ENCODE assay signal across 23 cellular contexts in genomic region chr17:44864831-44865230, GRCh38. TPM values are rescaled to one million over a fixed set of nuclear protein-coding genes. Genes with fewer than 3 reads are reported as not detected.
DNase-seq lines count a peak whose midpoint lies in the region; ATAC-seq, FAIRE-seq and TF ChIP-seq lines count a peak whose summit lies in the region.
"Had no signal": no experiment of that assay in that cellular context is flagged by ENCODE, and none has a peak within 500 bp of the region (broad histone marks: within the 10 kb centered on the region; RNA-seq: fewer than 3 reads in every experiment).

No MANE protein-coding gene starts in this region.

- H3K27me3 Mint-ChIP-seq in naive thymus-derived CD4-positive, alpha-beta T cell, result no peaks in the 10 kb centered on the region
- H3K27me3 Mint-ChIP-seq: activated T-cell treated with anti-CD3 and anti-CD28 coated beads, Interleukin-2, amount 50 U/mL, for 24 hours; stimulated activated naive CD8-positive, alpha-beta T cell treated with anti-CD3 and anti-CD28 coated beads, Interleukin-15, Interleukin-2, amounts not matched to agents 100 ng/mL and 50 ng/mL, for 24 hours had no signal

- H3K9me3 ChIP-seq in left ventricle myocardium inferior (replicated peaks) (no peaks in the 10 kb centered on the region), GM12878 (replicated peaks; ENCODE audit: control insufficient read depth, insufficient read depth, low read length) (no peaks in the 10 kb centered on the region), Karpas-422 (ENCODE audit: low read length) (no peaks in the 10 kb centered on the region)
- no peaks in the 10 kb centered on the region for H3K9me3 ChIP-seq in naive thymus-derived CD4-positive, alpha-beta T cell (ENCODE audit: control insufficient read depth in 2 of 3, low read length in 3 of 3)
- H3K9me3 ChIP-seq: esophagus muscularis mucosa, thoracic aorta had no signal

- BruUV-seq in GM12878 (replicated peaks; lab: Mats Ljungman, UMichigan), result no TSS peak

- H3K36me3 Mint-ChIP-seq in naive thymus-derived CD4-positive, alpha-beta T cell, result peaks cover 9 to 43% (median 21%) of the 10 kb centered on the region in 5 donors

- no peak for TF ChIP-seq RAD21 in GM12878 (IDR thresholded peaks at IDR 0.05; ENCODE audit: insufficient read depth, low read depth, low read length)

- ATAC-seq in left cardiac atrium (peak; percentile 9 to 10), GM12878 (peak; percentile 33), GM21381 (IDR thresholded peaks at IDR 0.05; ENCODE audit: unreplicated experiment) (no peak)
- ATAC-seq in naive thymus-derived CD4-positive, alpha-beta T cell, result peak; percentile 18

- CTCF ChIA-PET in GM12878 (lab: Yijun Ruan, JAX), result interaction anchor here (0.7 to 12.3 kb wide), 12 partner anchors 9 to 332 kb away, joined by 3 to 175 read pairs (median 4); no protein-coding TSS in a partner anchor
- CTCF ChIA-PET in naive thymus-derived CD4-positive, alpha-beta T cell (lab: Charles Lee), result interaction anchor here (0.6 to 10.7 kb wide), 3 partner anchors 13 to 86 kb away, joined by 3 to 146 read pairs (median 6); no protein-coding TSS in a partner anchor

- H3K4me1 Mint-ChIP-seq in naive thymus-derived CD4-positive, alpha-beta T cell, result no peaks in the 10 kb centered on the region
- H3K4me1 Mint-ChIP-seq: nephron progenitor cell had no signal

- H3K79me2 ChIP-seq in GM12878 (ENCODE audit: control insufficient read depth, insufficient read depth, low read length) (no peaks in the 10 kb centered on the region), Karpas-422 (ENCODE audit: low read length) (no peaks in the 10 kb centered on the region)
- H3K79me2 ChIP-seq: hepatocyte had no signal

- no peak overlapping the region for H2AFZ ChIP-seq in GM12878 (ENCODE audit: control insufficient read depth, low read depth, low read length)
- no peak overlapping the region for H2AFZ ChIP-seq in Karpas-422 (ENCODE audit: low read length)
- H2AFZ ChIP-seq: hepatocyte had no signal

- H3K4me2 ChIP-seq in GM12878 (ENCODE audit: control insufficient read depth, insufficient read depth) (no peak overlapping the region), Karpas-422 (ENCODE audit: low read depth, low read length, poor library complexity, severe bottlenecking) (no peak overlapping the region)
- H3K4me2 ChIP-seq: hepatocyte, smooth muscle cell had no signal

- no peak overlapping the region for H3K4me3 Mint-ChIP-seq in naive thymus-derived CD4-positive, alpha-beta T cell
- H3K4me3 Mint-ChIP-seq: activated T-cell treated with anti-CD3 and anti-CD28 coated beads, Interleukin-2, amount 50 U/mL, for 24 hours; nephron progenitor cell; stimulated activated naive CD8-positive, alpha-beta T cell treated with anti-CD3 and anti-CD28 coated beads, Interleukin-15, Interleukin-2, amounts not matched to agents 100 ng/mL and 50 ng/mL, for 24 hours had no signal

- H3K27me3 ChIP-seq in left ventricle myocardium inferior (ENCODE audit: low read depth), result no peaks in the 10 kb centered on the region
- no peaks in the 10 kb centered on the region for H3K27me3 ChIP-seq in GM12878 (replicated peaks in 1 of 2; ENCODE audit: control insufficient read depth in 2 of 2, insufficient read depth in 2 of 2, low read length in 1 of 2)
- no peaks in the 10 kb centered on the region for H3K27me3 ChIP-seq in naive thymus-derived CD4-positive, alpha-beta T cell (ENCODE audit: control insufficient read depth in 2 of 2, insufficient read depth in 2 of 2, low read length in 2 of 2)
- no peaks in the 10 kb centered on the region for H3K27me3 ChIP-seq in Karpas-422 (ENCODE audit: low read length)
- H3K27me3 ChIP-seq: esophagus muscularis mucosa, foreskin keratinocyte, hepatocyte had no signal

- no peak overlapping the region for H3K27ac Mint-ChIP-seq in naive thymus-derived CD4-positive, alpha-beta T cell
- H3K27ac Mint-ChIP-seq: activated T-cell treated with anti-CD3 and anti-CD28 coated beads, Interleukin-2, amount 50 U/mL, for 24 hours; nephron progenitor cell; stimulated activated naive CD8-positive, alpha-beta T cell treated with anti-CD3 and anti-CD28 coated beads, Interleukin-15, Interleukin-2, amounts not matched to agents 100 ng/mL and 50 ng/mL, for 24 hours had no signal

- TF ChIP-seq EP300 in GM12878 (IDR thresholded peaks at IDR 0.05; ENCODE audit: borderline replicate concordance in 1 of 2, control insufficient read depth in 1 of 2, low read depth in 2 of 2, low read length in 2 of 2), result no peak

- H3K4me3 ChIP-seq in left ventricle myocardium inferior (no peak overlapping the region), GM12878 (no peak overlapping the region), Karpas-422 (ENCODE audit: low read length) (no peak overlapping the region)
- H3K4me3 ChIP-seq in naive thymus-derived CD4-positive, alpha-beta T cell (ENCODE audit: low read length), result no peak overlapping the region
- H3K4me3 ChIP-seq: esophagus muscularis mucosa, hepatocyte, SK-N-MC, smooth muscle cell, thoracic aorta had no signal

- peaks cover 24% of the 10 kb centered on the region for H3K4me1 ChIP-seq in left ventricle myocardium inferior
- H3K4me1 ChIP-seq in GM12878 (ENCODE audit: control insufficient read depth, insufficient read depth, low read length), result no peaks in the 10 kb centered on the region
- H3K4me1 ChIP-seq in naive thymus-derived CD4-positive, alpha-beta T cell (ENCODE audit: control insufficient read depth in 2 of 2, insufficient read depth in 2 of 2, low read length in 2 of 2), result no peaks in the 10 kb centered on the region
- H3K4me1 ChIP-seq in Karpas-422 (ENCODE audit: low read length), result no peaks in the 10 kb centered on the region
- H3K4me1 ChIP-seq: foreskin keratinocyte had no signal

- intact Hi-C loops in left cardiac atrium (cut with DNase I) (loop anchor here in 1 of 2 donors (1.0 kb wide), 1 partner anchor 90 kb away; no protein-coding TSS in a partner anchor), left ventricle myocardium inferior (cut with micrococcal nuclease) (loop anchor here (2.0 kb wide), 1 partner anchor 86 kb away; no protein-coding TSS in a partner anchor), GM12878 (cut with micrococcal nuclease; ENCODE audit: unreplicated experiment) (loop anchor here (1.0 kb wide), 2 partner anchors 90 to 332 kb away; no protein-coding TSS in a partner anchor)
- intact Hi-C loops in naive thymus-derived CD4-positive, alpha-beta T cell (cut with micrococcal nuclease), result loop anchor here (1.0 kb wide), 3 partner anchors 86 to 332 kb away; no protein-coding TSS in a partner anchor

- TF ChIP-seq POLR2A in GM12878 (IDR thresholded peaks at IDR 0.05; ENCODE audit: low read depth, low read length), result no peak

- RAD21 ChIA-PET in GM12878 (lab: Charles Lee; ENCODE audit: unreplicated experiment), result interaction anchor here (2.7 kb wide), 2 partner anchors 86 to 89 kb away, joined by 6 to 13 read pairs; no protein-coding TSS in a partner anchor

- no peak for DNase-seq in left cardiac atrium
- no peak for DNase-seq in left ventricle myocardium inferior
- no peak for DNase-seq in GM12878 (ENCODE audit: low read depth, low spot score)
- DNase-seq in naive thymus-derived CD4-positive, alpha-beta T cell, result no peak
- DNase-seq in HPDE6-E6E7 (ENCODE audit: extremely low spot score), result no peak
- DNase-seq in ACHN, result no peak
- DNase-seq in Karpas-422, result no peak

- no peaks in the 10 kb centered on the region; the same call in 1 of the 2 replicates for H4K20me1 ChIP-seq in GM12878 (ENCODE audit: control insufficient read depth, insufficient read depth)
- H4K20me1 ChIP-seq in Karpas-422 (ENCODE audit: insufficient read depth, low read depth, low read length), result 0 out of 2 replicates have a peak, but pooled peaks cover 5% of the 10 kb centered on the region

- H3K9me3 Mint-ChIP-seq in naive thymus-derived CD4-positive, alpha-beta T cell, result no peaks in the 10 kb centered on the region
- H3K9me3 Mint-ChIP-seq: activated T-cell treated with anti-CD3 and anti-CD28 coated beads, Interleukin-2, amount 50 U/mL, for 24 hours; nephron progenitor cell; stimulated activated naive CD8-positive, alpha-beta T cell treated with anti-CD3 and anti-CD28 coated beads, Interleukin-15, Interleukin-2, amounts not matched to agents 100 ng/mL and 50 ng/mL, for 24 hours had no signal

- in situ Hi-C loops in GM12878 (cut with MboI), result loop anchor here (5.0 to 25.0 kb wide), 2 partner anchors 83 to 1653 kb away; partner anchors contain the start of gene TMEM106A
- in situ Hi-C loops in ACHN (cut with HindIII; ENCODE audit: low pct_ligation_motif_present, low pct_unique_long_range_greater_than_20kb, low sequenced_read_pairs), result loop anchor here (25.0 kb wide), 1 partner anchor 103 kb away; the partner anchor contains the start of gene ADAM11

- H3K36me3 ChIP-seq in left ventricle myocardium inferior (peaks cover 87% of the 10 kb centered on the region), GM12878 (ENCODE audit: control insufficient read depth in 2 of 2, insufficient read depth in 2 of 2, low read length in 1 of 2) (peaks cover 28 to 38% of the 10 kb centered on the region in 2 experiments), Karpas-422 (ENCODE audit: insufficient read depth, low read length) (peaks cover 33% of the 10 kb centered on the region)
- peaks cover 12 to 86% (median 43%) of the 10 kb centered on the region in 3 experiments for H3K36me3 ChIP-seq in naive thymus-derived CD4-positive, alpha-beta T cell (ENCODE audit: control insufficient read depth in 2 of 3, insufficient read depth in 3 of 3, low read length in 3 of 3)

- no peak for FAIRE-seq in GM12878 (lab: Jason Lieb, UNC)
- FAIRE-seq: urothelium cell line had no signal

- TF ChIP-seq CTCF in left ventricle myocardium inferior (IDR thresholded peaks at IDR 0.05; ENCODE audit: borderline replicate concordance) (no peak), GM12878 (IDR thresholded peaks at IDR 0.05 in 2 of 3, conservative IDR thresholded peaks at IDR 0.05 in 1 of 3; ENCODE audit: control insufficient read depth in 2 of 3, extremely low read depth in 1 of 3, insufficient read depth in 1 of 3, low read depth in 3 of 3, low read length in 3 of 3) (no peak)

- POLR2A ChIA-PET in GM12878 (lab: Charles Lee), result no interaction called here
- POLR2A ChIA-PET in naive thymus-derived CD4-positive, alpha-beta T cell (lab: Charles Lee), result interaction anchor here (0.6 to 1.5 kb wide), 2 partner anchors 11 to 89 kb away, joined by 3 to 5 read pairs; no protein-coding TSS in a partner anchor

- no peaks in the 10 kb centered on the region for H3K9me2 ChIP-seq in Karpas-422 (replicated peaks; ENCODE audit: insufficient read depth, low read length)

- SMC1A ChIA-PET in GM12878 (lab: Charles Lee; ENCODE audit: uncharacterized antibody, unreplicated experiment), result interaction anchor here (0.9 to 4.4 kb wide), 3 partner anchors 83 to 90 kb away, joined by 3 to 19 read pairs (median 3); no protein-coding TSS in a partner anchor

- H3K9ac ChIP-seq in GM12878 (ENCODE audit: control insufficient read depth, insufficient read depth, low read length) (no peak overlapping the region), Karpas-422 (ENCODE audit: low read length) (no peak overlapping the region)

- WGBS in GM12878 (ENCODE audit: insufficient coverage, insufficient replicate concordance, low lambda C conversion rate, missing lambda C conversion rate), result 56% methylated on average over 10 of the region's 10 CpGs

- H3K27ac ChIP-seq in left ventricle myocardium inferior (replicated peaks) (no peak overlapping the region), GM12878 (ENCODE audit: control insufficient read depth, insufficient read depth) (no peak overlapping the region), Karpas-422 (ENCODE audit: low read length) (no peak overlapping the region)
- H3K27ac ChIP-seq in naive thymus-derived CD4-positive, alpha-beta T cell (ENCODE audit: low read depth, low read length), result no peak overlapping the region
- H3K27ac ChIP-seq: foreskin keratinocyte, hepatocyte, thoracic aorta had no signal

RNA-seq across cellular contexts. Expression of gene HIGD1B, which starts 17.1 kb away (rescaled TPM):
- total RNA-seq in left cardiac atrium, result 10 to 100 TPM; 11.6 to 14.1 TPM
- total RNA-seq in left ventricle myocardium inferior, result 18.3 TPM
- total RNA-seq in GM12878 (2013; cell fraction: nucleolus; rRNA removed), result not detected in 2 replicates
- not detected in 2 replicates for total RNA-seq in GM12878 (2014; rRNA removed)
- total RNA-seq in GM12878 (2014; rRNA removed; fragmentation: Illumina TruSeq; extraction: Trizol), result not detected in 2 replicates
- total RNA-seq in GM12878 (2021), result not detected in 2 replicates
- not detected for polyA plus RNA-seq in GM12878 (2011; ENCODE audit: low read depth)
- not detected in 2 replicates for polyA plus RNA-seq in GM12878 (2011; rRNA removed)
- not detected in 2 replicates for polyA plus RNA-seq in GM12878 (2011; cell fraction: cytosol; rRNA removed)
- polyA plus RNA-seq in GM12878 (2011; cell fraction: nucleus; rRNA removed), result not detected in 2 replicates
- not detected in 2 replicates for polyA plus RNA-seq in GM12878 (2012)
- polyA plus RNA-seq in GM12878 (2014; fragmentation: Illumina TruSeq; extraction: Trizol), result not detected in 2 replicates
- not detected for polyA plus RNA-seq in GM12878 (2014; fragmentation: Nextera tagmentation; extraction: Ambion mirVana)
- not detected in 2 replicates for polyA plus RNA-seq in GM12878 (2014; rRNA removed)
- 1 to 10 TPM in 1 of 2 experiments, not detected in 1; 1.0 TPM for polyA plus RNA-seq in GM12878 (2016; fragmentation: Nextera tagmentation; extraction: Ambion mirVana)
- not detected in 2 replicates for polyA minus RNA-seq in GM12878 (2011; rRNA and poly(A)+ RNA removed)
- not detected in 2 replicates for polyA minus RNA-seq in GM12878 (2011; cell fraction: cytosol; rRNA and poly(A)+ RNA removed)
- not detected in 2 replicates for polyA minus RNA-seq in GM12878 (2011; cell fraction: nucleus; rRNA and poly(A)+ RNA removed)
- total RNA-seq in naive thymus-derived CD4-positive, alpha-beta T cell, result not detected
- polyA plus RNA-seq in naive thymus-derived CD4-positive, alpha-beta T cell, result not detected
- not detected in 2 replicates for total RNA-seq in Karpas-422 (2014; rRNA removed; shearing (Covaris generic); ENCODE audit: low replicate concordance)
- total RNA-seq: dermis microvascular lymphatic vessel endothelial cell, foreskin keratinocyte, hepatocyte, osteocyte, renal cortical epithelial cell, smooth muscle cell had no signal
- polyA plus RNA-seq: AG04450, BJ, foreskin keratinocyte, hepatocyte had no signal

RNA-seq across cellular contexts. Expression of gene EFTUD2, which starts 34.4 kb away (rescaled TPM):
- total RNA-seq in left cardiac atrium (10 to 100 TPM; 59.0 to 66.1 TPM), left ventricle myocardium inferior (62.0 TPM), GM12878 (2014; rRNA removed) (92.0 and 98.1 TPM in 2 replicates), GM12878 (2014; rRNA removed; fragmentation: Illumina TruSeq; extraction: Trizol) (115 and 124 TPM in 2 replicates), GM12878 (2021) (154 and 159 TPM in 2 replicates)
- 345 and 489 TPM in 2 replicates for total RNA-seq in GM12878 (2013; cell fraction: nucleolus; rRNA removed)
- 56.9 TPM for polyA plus RNA-seq in GM12878 (2011; ENCODE audit: low read depth)
- polyA plus RNA-seq in GM12878 (2011; rRNA removed) (198 and 251 TPM in 2 replicates), GM12878 (2014; fragmentation: Illumina TruSeq; extraction: Trizol) (128 and 156 TPM in 2 replicates), GM12878 (2014; fragmentation: Nextera tagmentation; extraction: Ambion mirVana) (10 to 100 TPM; 33.0 to 39.4 TPM), GM12878 (2014; rRNA removed) (114 and 115 TPM in 2 replicates), GM12878 (2016; fragmentation: Nextera tagmentation; extraction: Ambion mirVana) (100 to 1,000 TPM; 157 to 173 TPM)
- polyA plus RNA-seq in GM12878 (2011; cell fraction: cytosol; rRNA removed), result 175 and 183 TPM in 2 replicates
- polyA plus RNA-seq in GM12878 (2011; cell fraction: nucleus; rRNA removed), result 184 and 284 TPM in 2 replicates
- 59.0 and 69.5 TPM in 2 replicates for polyA plus RNA-seq in GM12878 (2012)
- 313 and 326 TPM in 2 replicates for polyA minus RNA-seq in GM12878 (2011; rRNA and poly(A)+ RNA removed)
- 54.5 and 63.2 TPM in 2 replicates for polyA minus RNA-seq in GM12878 (2011; cell fraction: cytosol; rRNA and poly(A)+ RNA removed)
- polyA minus RNA-seq in GM12878 (2011; cell fraction: nucleus; rRNA and poly(A)+ RNA removed), result 75.6 and 112 TPM in 2 replicates
- 100 to 1,000 TPM in 4 of 5 experiments, 10 to 100 TPM in 1; 94.3 to 157 (median 120) TPM for total RNA-seq in naive thymus-derived CD4-positive, alpha-beta T cell
- polyA plus RNA-seq in naive thymus-derived CD4-positive, alpha-beta T cell, result 10 to 100 TPM; 53.1 to 68.2 TPM
- 80.2 and 97.5 TPM in 2 replicates for total RNA-seq in Karpas-422 (2014; rRNA removed; shearing (Covaris generic); ENCODE audit: low replicate concordance)

RNA-seq across cellular contexts. Expression of gene GJC1, which starts 34.7 kb away (rescaled TPM):
- total RNA-seq in left cardiac atrium (10 to 100 TPM; 28.5 to 38.5 TPM), left ventricle myocardium inferior (18.8 TPM), GM12878 (2014; rRNA removed) (0.76 and 0.79 TPM in 2 replicates), GM12878 (2014; rRNA removed; fragmentation: Illumina TruSeq; extraction: Trizol) (0.67 and 0.83 TPM in 2 replicates), GM12878 (2021) (2.5 and 2.7 TPM in 2 replicates)
- total RNA-seq in GM12878 (2013; cell fraction: nucleolus; rRNA removed), result 0.61 and 0.77 TPM in 2 replicates
- polyA plus RNA-seq in GM12878 (2011; ENCODE audit: low read depth), result 1.1 TPM
- polyA plus RNA-seq in GM12878 (2011; rRNA removed) (3.0 and 3.4 TPM in 2 replicates), GM12878 (2014; fragmentation: Illumina TruSeq; extraction: Trizol) (1.0 and 1.1 TPM in 2 replicates), GM12878 (2014; fragmentation: Nextera tagmentation; extraction: Ambion mirVana) (under 1 TPM; 0.37 to 0.69 TPM), GM12878 (2014; rRNA removed) (1.1 and 1.4 TPM in 2 replicates), GM12878 (2016; fragmentation: Nextera tagmentation; extraction: Ambion mirVana) (1 to 10 TPM in 1 of 2 experiments, under 1 TPM in 1; 0.72 to 1.0 TPM)
- 1.6 and 1.8 TPM in 2 replicates for polyA plus RNA-seq in GM12878 (2011; cell fraction: cytosol; rRNA removed)
- polyA plus RNA-seq in GM12878 (2011; cell fraction: nucleus; rRNA removed), result 1.2 and 1.4 TPM in 2 replicates
- polyA plus RNA-seq in GM12878 (2012), result 1.4 and 1.8 TPM in 2 replicates
- 4.5 and 9.8 TPM in 2 replicates for polyA minus RNA-seq in GM12878 (2011; rRNA and poly(A)+ RNA removed)
- polyA minus RNA-seq in GM12878 (2011; cell fraction: cytosol; rRNA and poly(A)+ RNA removed), result 1.2 and 1.4 TPM in 2 replicates
- polyA minus RNA-seq in GM12878 (2011; cell fraction: nucleus; rRNA and poly(A)+ RNA removed), result 0.85 and 1.1 TPM in 2 replicates
- 1 to 10 TPM in 1 of 5 experiments, under 1 TPM in 1, not detected in 3; 0.20 to 1.4 TPM for total RNA-seq in naive thymus-derived CD4-positive, alpha-beta T cell
- polyA plus RNA-seq in naive thymus-derived CD4-positive, alpha-beta T cell, result not detected
- 0.07 and 0.86 TPM in 2 replicates for total RNA-seq in Karpas-422 (2014; rRNA removed; shearing (Covaris generic); ENCODE audit: low replicate concordance)

RNA-seq across cellular contexts. Expression of gene GFAP, which starts 50.5 kb away (rescaled TPM):
- 1 to 10 TPM; 2.3 to 4.0 TPM for total RNA-seq in left cardiac atrium
- total RNA-seq in left ventricle myocardium inferior, result 4.1 TPM
- not detected in 2 replicates for total RNA-seq in GM12878 (2013; cell fraction: nucleolus; rRNA removed)
- not detected in 2 replicates for total RNA-seq in GM12878 (2014; rRNA removed)
- total RNA-seq in GM12878 (2014; rRNA removed; fragmentation: Illumina TruSeq; extraction: Trizol), result not detected in 2 replicates
- total RNA-seq in GM12878 (2021), result not detected in 2 replicates
- polyA plus RNA-seq in GM12878 (2011; ENCODE audit: low read depth), result not detected
- polyA plus RNA-seq in GM12878 (2011; rRNA removed), result not detected in 2 replicates
- polyA plus RNA-seq in GM12878 (2011; cell fraction: cytosol; rRNA removed), result not detected in 2 replicates
- 0.25 TPM in 1 of 2 replicates, not detected in the other for polyA plus RNA-seq in GM12878 (2011; cell fraction: nucleus; rRNA removed)
- 0.04 TPM in 1 of 2 replicates, not detected in the other for polyA plus RNA-seq in GM12878 (2012)
- polyA plus RNA-seq in GM12878 (2014; fragmentation: Illumina TruSeq; extraction: Trizol), result not detected in 2 replicates
- under 1 TPM in 1 of 2 experiments, not detected in 1; 0.04 TPM for polyA plus RNA-seq in GM12878 (2014; fragmentation: Nextera tagmentation; extraction: Ambion mirVana)
- polyA plus RNA-seq in GM12878 (2014; rRNA removed), result not detected in 2 replicates
- polyA plus RNA-seq in GM12878 (2016; fragmentation: Nextera tagmentation; extraction: Ambion mirVana), result under 1 TPM in 1 of 2 experiments, not detected in 1; 0.25 TPM
- polyA minus RNA-seq in GM12878 (2011; rRNA and poly(A)+ RNA removed), result not detected in 2 replicates
- polyA minus RNA-seq in GM12878 (2011; cell fraction: cytosol; rRNA and poly(A)+ RNA removed), result not detected in 2 replicates
- not detected in 2 replicates for polyA minus RNA-seq in GM12878 (2011; cell fraction: nucleus; rRNA and poly(A)+ RNA removed)
- not detected for total RNA-seq in naive thymus-derived CD4-positive, alpha-beta T cell
- under 1 TPM in 1 of 2 donors, not detected in 1; 0.16 TPM for polyA plus RNA-seq in naive thymus-derived CD4-positive, alpha-beta T cell
- total RNA-seq in Karpas-422 (2014; rRNA removed; shearing (Covaris generic); ENCODE audit: low replicate concordance), result not detected in 2 replicates
- total RNA-seq: dermis microvascular lymphatic vessel endothelial cell, osteocyte had no signal
- polyA plus RNA-seq: hepatocyte had no signal

Comparison
In these comparisons a context has a peak if more than half of its experiments do, and no peak if none do; other contexts are left out.
1. RNA of gene HIGD1B, which starts 17.1 kb away (total RNA-seq): 18.3 TPM in left ventricle myocardium inferior (single experiment) and 11.6 to 14.1 TPM in left cardiac atrium; not detected in GM12878, not detected in naive thymus-derived CD4-positive, alpha-beta T cell and not detected in Karpas-422; every median in the first group is over 10 times any median in the second.